8 cellular contexts compared by ENCODE assay signal in genomic region chr1:121374851-121375367, GRCh38.
DNase-seq lines count a peak whose midpoint lies in the region; ATAC-seq and TF ChIP-seq lines count a peak whose summit lies in the region.
"Not testable (repeated sequence)": the region's sequence is repeated elsewhere in the genome, so short reads cannot be mapped to it uniquely, and the experiment has no call there.

No MANE protein-coding gene starts in this region.

- H3K9me3 Mint-ChIP-seq in T-helper 1 cell treated with Interleukin-12 subunit alpha and Interleukin-12 subunit beta and Interleukin-4 antibody, amounts not matched to agents 30 μg/mL and 1 μg/mL, for 36 hours; activated T-cell treated with anti-CD3 and anti-CD28 coated beads, Interleukin-2, amount 50 U/mL, for 72 hours: not testable (repeated sequence)

- not testable (repeated sequence) for TF ChIP-seq CTCF in astrocyte of the spinal cord (IDR thresholded peaks at IDR 0.05; ENCODE audit: low read depth, low read length); fibroblast of mammary gland (conservative IDR thresholded peaks at IDR 0.05; ENCODE audit: control insufficient read depth, insufficient read depth, low read depth, low read length); lung (IDR thresholded peaks at IDR 0.05; ENCODE audit: control extremely low read depth, extremely low read depth)

- H3K4me3 ChIP-seq in astrocyte of the spinal cord (ENCODE audit: low read depth, low read length); fibroblast of mammary gland (ENCODE audit: control insufficient read depth, low read depth, low read length); lung: not testable (repeated sequence)

- not testable (repeated sequence) for H3K4me1 Mint-ChIP-seq in T-helper 1 cell treated with Interleukin-12 subunit alpha and Interleukin-12 subunit beta and Interleukin-4 antibody, amounts not matched to agents 30 μg/mL and 1 μg/mL, for 36 hours (ENCODE audit: low read depth); activated T-cell treated with anti-CD3 and anti-CD28 coated beads, Interleukin-2, amount 50 U/mL, for 72 hours (ENCODE audit: low read depth)

- peak; percentile 81 to 95 for ATAC-seq in activated T-cell treated with anti-CD3 and anti-CD28 coated beads, Interleukin-2, amount 50 U/mL, for 72 hours (replicated peaks in 1 of 2)
- ATAC-seq in lung (ENCODE audit: insufficient read depth, low FRiP score) = peak; percentile 27

- H3K27me3 ChIP-seq in lung (ENCODE audit: control insufficient read depth, insufficient read depth) = not testable (repeated sequence)

- not testable (repeated sequence) for H3K36me3 ChIP-seq in lung (ENCODE audit: control insufficient read depth in 2 of 2, insufficient read depth in 2 of 2, low read length in 2 of 2)

- not testable (repeated sequence) for H3K27me3 Mint-ChIP-seq in T-helper 1 cell treated with Interleukin-12 subunit alpha and Interleukin-12 subunit beta and Interleukin-4 antibody, amounts not matched to agents 30 μg/mL and 1 μg/mL, for 36 hours (ENCODE audit: low read depth); activated T-cell treated with anti-CD3 and anti-CD28 coated beads, Interleukin-2, amount 50 U/mL, for 72 hours (ENCODE audit: low read depth)

- in situ Hi-C loops in astrocyte of the spinal cord (cut with HindIII; ENCODE audit: low sequenced_read_pairs) = not testable (repeated sequence)

- peak overlapping the region; percentile 82 for H3K27ac Mint-ChIP-seq in T-helper 1 cell treated with Interleukin-12 subunit alpha and Interleukin-12 subunit beta and Interleukin-4 antibody, amounts not matched to agents 30 μg/mL and 1 μg/mL, for 36 hours
- not testable (repeated sequence) for H3K27ac Mint-ChIP-seq in activated T-cell treated with anti-CD3 and anti-CD28 coated beads, Interleukin-2, amount 50 U/mL, for 72 hours

- not testable (repeated sequence) for H3K9me3 ChIP-seq in lung (ENCODE audit: control insufficient read depth in 2 of 2, insufficient read depth in 1 of 2, low read length in 1 of 2)

- DNase-seq in Daoy (ENCODE audit: low read depth) (peak; percentile 28), LHCN-M2 (ENCODE audit: low read depth) (peak; percentile 9), astrocyte of the spinal cord (ENCODE audit: low read depth, low spot score) (peak; percentile 24), fibroblast of mammary gland (ENCODE audit: low read depth) (peak; percentile 27), superior temporal gyrus (ENCODE audit: extremely low spot score) (peak; percentile 1)
- not testable (repeated sequence) for DNase-seq in activated T-cell treated with anti-CD3 and anti-CD28 coated beads, Interleukin-2, amount 50 U/mL, for 72 hours; lung (ENCODE audit: low spot score)

- not testable (repeated sequence) for H3K36me3 Mint-ChIP-seq in T-helper 1 cell treated with Interleukin-12 subunit alpha and Interleukin-12 subunit beta and Interleukin-4 antibody, amounts not matched to agents 30 μg/mL and 1 μg/mL, for 36 hours (ENCODE audit: low read depth); activated T-cell treated with anti-CD3 and anti-CD28 coated beads, Interleukin-2, amount 50 U/mL, for 72 hours (ENCODE audit: insufficient read depth in 2 of 2)

- peak overlapping the region; percentile 7 for H3K4me3 Mint-ChIP-seq in T-helper 1 cell treated with Interleukin-12 subunit alpha and Interleukin-12 subunit beta and Interleukin-4 antibody, amounts not matched to agents 30 μg/mL and 1 μg/mL, for 36 hours
- H3K4me3 Mint-ChIP-seq in activated T-cell treated with anti-CD3 and anti-CD28 coated beads, Interleukin-2, amount 50 U/mL, for 72 hours = peak overlapping the region in 1 of 2 donors; percentile 29

- WGBS in lung, 2 donors = 86 to 93% methylated on average over 2 of the region's 3 CpGs

- H3K27ac ChIP-seq in lung (ENCODE audit: low read depth in 1 of 2, low read length in 1 of 2) = not testable (repeated sequence)

- not testable (repeated sequence) for H3K4me1 ChIP-seq in lung (ENCODE audit: control insufficient read depth in 2 of 2, insufficient read depth in 2 of 2, low read length in 2 of 2)
